ENCODE assay signal across 26 cellular contexts in the genomic region with DNA sequence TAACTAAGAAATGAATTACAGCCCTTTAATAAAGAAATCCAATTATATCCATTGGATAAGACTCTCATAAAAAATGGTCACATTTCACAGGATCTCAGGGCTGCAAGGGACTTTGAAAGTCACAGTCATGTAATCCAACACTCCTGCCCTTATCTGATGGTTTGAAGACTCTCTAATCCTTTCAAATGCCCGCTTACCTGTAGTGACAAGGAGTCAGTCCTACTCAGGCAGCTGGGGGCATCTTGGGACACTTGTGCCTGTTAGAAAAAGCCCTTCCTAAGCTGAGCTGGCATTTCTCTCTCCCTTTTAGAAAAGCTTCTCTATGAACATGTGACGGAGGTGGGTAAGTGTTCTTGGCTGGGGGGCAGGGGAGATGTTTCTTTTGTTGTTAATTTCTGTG. TPM values are rescaled to one million over a fixed set of nuclear protein-coding genes. Genes with fewer than 3 reads are reported as not detected.
"Had no signal": no experiment of that assay in that cellular context is flagged by ENCODE, and none has a peak within 500 bp of the region (broad histone marks: within the 10 kb centered on the region; RNA-seq: fewer than 3 reads in every experiment).

No MANE protein-coding gene starts in this region.

- H3K4me3 ChIP-seq: gastrocnemius medialis, left lung, neural progenitor cell, prostate gland, right atrium auricular region, smooth muscle cell, stomach, testis, tibial artery, upper lobe of left lung had no signal

- H3K4me2 ChIP-seq: neural progenitor cell, smooth muscle cell had no signal

- H3K36me3 ChIP-seq: neural progenitor cell, prostate gland, right atrium auricular region had no signal

- H3K27ac ChIP-seq: epithelial cell of prostate, gastrocnemius medialis, left lung, neural progenitor cell, prostate gland, right atrium auricular region, stomach, testis, tibial artery, upper lobe of left lung had no signal

- H3K4me1 ChIP-seq: gastrocnemius medialis, prostate gland, right atrium auricular region, stomach, testis, tibial artery, upper lobe of left lung had no signal

- DNase-seq: effector CD8-positive, alpha-beta T cell; endodermal cell; foreskin fibroblast; gastrocnemius medialis; head of caudate nucleus; left cardiac atrium; left lung; mesenchymal stem cell; midbrain; naive thymus-derived CD4-positive, alpha-beta T cell; stimulated activated CD4-positive, alpha-beta T cell treated with anti-CD3 and anti-CD28 coated beads, Interleukin-12 subunit alpha, Interleukin-12 subunit beta, amount 100 ng/mL, for 4 hours; stimulated activated CD4-positive, alpha-beta T cell treated with anti-CD3 and anti-CD28 coated beads, Interleukin-1b, Interleukin-23, amount 100 ng/mL, for 48 hours; stimulated activated CD4-positive, alpha-beta T cell treated with anti-CD3 and anti-CD28 coated beads, Interleukin-4, amount 100 ng/mL, for 24 hours; stimulated activated naive CD4-positive, alpha-beta T cell treated with Interleukin-2 at 50 U/mL for 16 hours; stomach; testis; tibial artery; upper lobe of left lung had no signal

- H3K27me3 ChIP-seq: gastrocnemius medialis, left lung, neural progenitor cell, right atrium auricular region, stomach, testis, tibial artery, upper lobe of left lung had no signal

- H3K9ac ChIP-seq: neural progenitor cell had no signal

- ATAC-seq: esophagus mucosa; gastrocnemius medialis; left cardiac atrium; left lung; naive thymus-derived CD4-positive, alpha-beta T cell; sciatic nerve; stimulated activated effector memory CD8-positive, alpha-beta T cell treated with anti-CD3 and anti-CD28 coated beads, Interleukin-12 subunit alpha, Interleukin-12 subunit beta, amount 100 ng/mL, for 72 hours had no signal

RNA-seq across cellular contexts. Expression of a gene that starts 50.6 kb away (rescaled TPM):
- polyA plus RNA-seq: naive thymus-derived CD4-positive, alpha-beta T cell had no signal
